Comparison of ENCODE assay signal across 12 cellular contexts in the genomic region with DNA sequence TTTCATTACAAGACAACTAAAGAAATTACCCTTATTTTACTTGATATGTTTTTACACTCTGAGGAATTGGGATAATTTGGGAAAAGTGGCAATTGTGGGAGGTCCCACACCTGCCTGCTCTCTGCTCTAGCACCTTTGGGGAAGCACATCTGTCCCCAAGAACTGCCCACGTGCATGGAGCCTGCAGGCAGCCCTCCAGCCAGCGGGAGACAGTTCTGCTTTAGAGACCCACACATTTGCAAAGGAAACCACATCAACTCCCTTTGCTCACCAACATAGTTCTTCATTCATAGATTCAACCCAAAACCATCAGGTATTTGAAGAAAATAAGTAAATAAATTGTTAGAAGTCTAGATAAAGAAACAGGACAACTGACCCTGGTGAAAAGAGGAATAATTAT.
DNase-seq lines count a peak whose midpoint lies in the region; ATAC-seq and TF ChIP-seq lines count a peak whose summit lies in the region.
"Had no signal": no experiment of that assay in that cellular context is flagged by ENCODE, and none has a peak within 500 bp of the region (broad histone marks: within the 10 kb centered on the region; RNA-seq: fewer than 3 reads in every experiment).

No MANE protein-coding gene starts in this region.

- no peaks in the 10 kb centered on the region for H4K20me1 ChIP-seq in DOHH2 (ENCODE audit: control insufficient read depth, insufficient read depth, low read depth, low read length)
- no peaks in the 10 kb centered on the region for H4K20me1 ChIP-seq in PC-3 (ENCODE audit: low read length)

- H3F3A ChIP-seq in DOHH2 (ENCODE audit: control insufficient read depth, insufficient read depth) (0 out of 2 replicates have a peak, but pooled peaks cover 6% of the 10 kb centered on the region), PC-3 (ENCODE audit: low read length, unreplicated experiment) (no peaks in the 10 kb centered on the region)

- H3K4me2 ChIP-seq in DOHH2 (ENCODE audit: low read length) (peak overlapping the region; percentile 67), PC-3 (ENCODE audit: low read length) (no peak overlapping the region)
- H3K4me2 ChIP-seq: neural progenitor cell had no signal

- H3K4me3 ChIP-seq in DOHH2 (ENCODE audit: low read length) (peak overlapping the region; percentile 47), PC-3 (ENCODE audit: low read length) (no peak overlapping the region)
- H3K4me3 ChIP-seq: neural progenitor cell had no signal

- peak; percentile 39 for DNase-seq in RPMI8226
- no peak for DNase-seq in PC-3
- DNase-seq in DMS79 treated with DMSO at 0.1 percent for 48 hours (lab: John Stamatoyannopoulos, UW): no peak
- DNase-seq: activated gamma-delta T cell; NCI-H2081 treated with DMSO at 0.1 percent for 48 hours; stimulated activated CD4-positive, alpha-beta T cell treated with anti-CD3 and anti-CD28 coated beads, Interleukin-15, amount 100 ng/mL, for 24 hours had no signal

- H3K79me2 ChIP-seq in DOHH2 (ENCODE audit: control insufficient read depth, low read length) (no peaks in the 10 kb centered on the region), PC-3 (ENCODE audit: low read length) (no peaks in the 10 kb centered on the region)

- H3K9ac ChIP-seq in PC-3 (ENCODE audit: low read length): no peak overlapping the region
- H3K9ac ChIP-seq: neural progenitor cell had no signal

- no peaks in the 10 kb centered on the region for H3K9me2 ChIP-seq in DOHH2 (replicated peaks; ENCODE audit: control insufficient read depth, low read length)
- H3K9me2 ChIP-seq in PC-3 (replicated peaks; ENCODE audit: low read length): no peaks in the 10 kb centered on the region

- CTCF ChIA-PET in PC-3 (lab: Charles Lee): no interaction called here

- POLR2A ChIA-PET in PC-3 (lab: Charles Lee; ENCODE audit: unreplicated experiment): no interaction called here

- H3K27ac ChIP-seq in DOHH2 (ENCODE audit: low read depth, low read length): peak overlapping the region; percentile 17
- H3K27ac ChIP-seq in PC-3 (ENCODE audit: low read length): no peak overlapping the region
- H3K27ac ChIP-seq: neural progenitor cell had no signal

- intact Hi-C loops in PC-3 (cut with micrococcal nuclease): loop anchor here (10.0 kb wide), 1 partner anchor 163 kb away; no protein-coding TSS in a partner anchor

- BruUV-seq in PC-3 (replicated peaks; lab: Mats Ljungman, UMichigan): no TSS peak

- no peak for TF ChIP-seq CTCF in DOHH2 (IDR thresholded peaks at IDR 0.05; ENCODE audit: low read depth, low read length, poor library complexity, severe bottlenecking)
- no peak for TF ChIP-seq CTCF in PC-3 (conservative IDR thresholded peaks at IDR 0.05; ENCODE audit: low read depth, low read length)

- no peak overlapping the region for H2AFZ ChIP-seq in PC-3 (ENCODE audit: low read length)
- H2AFZ ChIP-seq: neural progenitor cell had no signal

- H3K27me3 ChIP-seq in DOHH2 (ENCODE audit: control insufficient read depth, low read length) (no peaks in the 10 kb centered on the region), PC-3 (ENCODE audit: low read length) (no peaks in the 10 kb centered on the region)
- H3K27me3 ChIP-seq: neural progenitor cell had no signal

- ATAC-seq in GM19455 (IDR thresholded peaks at IDR 0.05; ENCODE audit: unreplicated experiment) (peak; percentile 63), HG03103 (IDR thresholded peaks at IDR 0.05; ENCODE audit: low read depth, unreplicated experiment) (peak; percentile 67), HG03520 (IDR thresholded peaks at IDR 0.05; ENCODE audit: unreplicated experiment) (no peak), HG03354 (IDR thresholded peaks at IDR 0.05; ENCODE audit: poor library complexity, severe bottlenecking, unreplicated experiment) (no peak), PC-3 (no peak)

- H3K36me3 ChIP-seq in DOHH2 (ENCODE audit: control insufficient read depth, low read length) (no peaks in the 10 kb centered on the region), PC-3 (ENCODE audit: low read depth, low read length) (no peaks in the 10 kb centered on the region)
- H3K36me3 ChIP-seq: neural progenitor cell had no signal

- H3K9me3 ChIP-seq in DOHH2 (ENCODE audit: control insufficient read depth, insufficient read depth, low read length): no peaks in the 10 kb centered on the region
- no peaks in the 10 kb centered on the region for H3K9me3 ChIP-seq in PC-3 (ENCODE audit: low read length)

- H3K4me1 ChIP-seq in DOHH2 (ENCODE audit: control insufficient read depth, low read length) (peaks cover 53% of the 10 kb centered on the region), PC-3 (ENCODE audit: insufficient read depth, low read length) (peaks cover 14% of the 10 kb centered on the region)

Comparison
In these comparisons a context has a peak if more than half of its experiments do, and no peak if none do; other contexts are left out.
1. ATAC-seq: peak in GM19455 (single experiment) and HG03103 (single experiment); none in HG03520 (single experiment), HG03354 (single experiment) and PC-3 (single experiment).